ENCODE assay signal across 17 cellular contexts in genomic region chr17:41914358-41914766, GRCh38. TPM values are rescaled to one million over a fixed set of nuclear protein-coding genes. Genes with fewer than 3 reads are reported as not detected.
DNase-seq lines count a peak whose midpoint lies in the region; ATAC-seq and TF ChIP-seq lines count a peak whose summit lies in the region.
"Had no signal": no experiment of that assay in that cellular context is flagged by ENCODE, and none has a peak within 500 bp of the region (broad histone marks: within the 10 kb centered on the region; RNA-seq: fewer than 3 reads in every experiment).

No MANE protein-coding gene starts in this region.

- no peak overlapping the region for H4K91ac ChIP-seq in H9 (ENCODE audit: insufficient read length, low read depth, low read length)

- no peak overlapping the region for H2BK12ac ChIP-seq in H9 (ENCODE audit: insufficient read length, low read depth, low read length)

- H4K8ac ChIP-seq in H9 (replicated peaks; ENCODE audit: insufficient read length, low read depth, low read length): no peak overlapping the region

- no peak overlapping the region for H2AFZ ChIP-seq in H9 (ENCODE audit: low read length)

- H3K56ac ChIP-seq in H9 (ENCODE audit: insufficient read length, low read depth, low read length): no peak overlapping the region

- H3K79me1 ChIP-seq in H9 (ENCODE audit: insufficient read depth, low read depth, low read length, poor library complexity, severe bottlenecking): peaks cover 13% of the 10 kb centered on the region

- peaks cover 47 to 59% (median 53%) of the 10 kb centered on the region in 3 experiments; a peak in 6 of 7 replicates for H3K36me3 Mint-ChIP-seq in H9 (ENCODE audit: insufficient read depth in 1 of 3, low read depth in 3 of 3)

- TF ChIP-seq CTCF in H9 (conservative IDR thresholded peaks at IDR 0.05) (no peak), astrocyte of the spinal cord (IDR thresholded peaks at IDR 0.05; ENCODE audit: low read depth, low read length) (no peak), lower lobe of right lung (IDR thresholded peaks at IDR 0.05) (no peak)

- no peak overlapping the region for H2BK120ac ChIP-seq in H9 (ENCODE audit: low read depth, low read length, poor library complexity, severe bottlenecking)

- in situ Hi-C loops in astrocyte of the spinal cord (cut with HindIII; ENCODE audit: low sequenced_read_pairs): no loop called here

- H3K27me3 ChIP-seq in H9 (ENCODE audit: insufficient read depth, low read length) (no peaks in the 10 kb centered on the region), skeletal muscle satellite cell (ENCODE audit: control insufficient read depth, insufficient read depth, low read length) (no peaks in the 10 kb centered on the region), lower lobe of right lung (ENCODE audit: low read depth) (no peaks in the 10 kb centered on the region)
- H3K27me3 ChIP-seq: dorsolateral prefrontal cortex, gastrocnemius medialis, upper lobe of right lung had no signal

- H3K9me3 Mint-ChIP-seq in H9: no peaks in the 10 kb centered on the region
- H3K9me3 Mint-ChIP-seq: activated T-cell treated with anti-CD3 and anti-CD28 coated beads, Interleukin-2, amount 50 U/mL, for 72 hours had no signal

- no peak overlapping the region for H3K23ac ChIP-seq in H9 (ENCODE audit: insufficient read length, low read depth, low read length)

- no peak overlapping the region for H2BK15ac ChIP-seq in H9 (ENCODE audit: low read depth, low read length)

- no peak overlapping the region for H3K14ac ChIP-seq in H9 (ENCODE audit: insufficient read depth, low read length)

- H3K36me3 ChIP-seq in skeletal muscle satellite cell (ENCODE audit: insufficient read depth, low read length): peaks cover 44% of the 10 kb centered on the region
- H3K36me3 ChIP-seq in lower lobe of right lung: peaks cover 44% of the 10 kb centered on the region

- H3K9me3 ChIP-seq in H9 (ENCODE audit: control insufficient read depth, low read depth, low read length): no peaks in the 10 kb centered on the region
- H3K9me3 ChIP-seq in skeletal muscle satellite cell (replicated peaks; ENCODE audit: low read length): no peaks in the 10 kb centered on the region
- no peaks in the 10 kb centered on the region for H3K9me3 ChIP-seq in lower lobe of right lung
- H3K9me3 ChIP-seq: gastrocnemius medialis, upper lobe of right lung had no signal

- no peak overlapping the region for H3K4me3 ChIP-seq in astrocyte of the spinal cord (ENCODE audit: low read depth, low read length)
- H3K4me3 ChIP-seq in skeletal muscle satellite cell (ENCODE audit: low read length): no peak overlapping the region
- no peak overlapping the region for H3K4me3 ChIP-seq in lower lobe of right lung
- H3K4me3 ChIP-seq: dorsolateral prefrontal cortex, gastrocnemius medialis, upper lobe of right lung had no signal

- intact Hi-C loops in left cardiac atrium (cut with DNase I) (no loop called here), lower lobe of right lung (cut with DNase I) (no loop called here)

- H3T11ph ChIP-seq in H9 (ENCODE audit: low read length): no peak overlapping the region

- no peak overlapping the region for H3K4ac ChIP-seq in H9 (ENCODE audit: low read depth, low read length)

- peaks cover 53% of the 10 kb centered on the region for H3K79me2 ChIP-seq in H9 (ENCODE audit: insufficient read depth, low read length)

- no peak overlapping the region for H2AK5ac ChIP-seq in H9 (ENCODE audit: insufficient read length, low read length)

- H3K4me1 Mint-ChIP-seq in H9: peaks cover 34 to 41% of the 10 kb centered on the region in 2 experiments

- peak overlapping the region; percentile 37 to 89 (median 42); a peak in 5 of 7 replicates for H3K27ac Mint-ChIP-seq in H9
- H3K27ac Mint-ChIP-seq: activated T-cell treated with anti-CD3 and anti-CD28 coated beads, Interleukin-2, amount 50 U/mL, for 72 hours had no signal

- H4K5ac ChIP-seq in H9 (ENCODE audit: insufficient read length, low read depth, low read length): no peak overlapping the region

- H3K4me2 ChIP-seq in H9 (ENCODE audit: insufficient read depth, insufficient read length, low read length) (no peak overlapping the region), skeletal muscle satellite cell (ENCODE audit: low read length) (peak overlapping the region; percentile 35)

- no peak overlapping the region for H3K4me3 Mint-ChIP-seq in H9
- H3K4me3 Mint-ChIP-seq: activated T-cell treated with anti-CD3 and anti-CD28 coated beads, Interleukin-2, amount 50 U/mL, for 72 hours had no signal

- H3K9ac ChIP-seq in H9 (ENCODE audit: extremely low read depth, insufficient read length, low read length) (no peak overlapping the region), skeletal muscle satellite cell (ENCODE audit: low read depth, low read length) (no peak overlapping the region)

- no peak overlapping the region for H2BK20ac ChIP-seq in H9 (ENCODE audit: low read depth, low read length, poor library complexity, severe bottlenecking)

- H3K18ac ChIP-seq in H9 (ENCODE audit: insufficient read length, low read depth, low read length): no peak overlapping the region

- H3K27me3 Mint-ChIP-seq in H9 (ENCODE audit: low read depth): no peaks in the 10 kb centered on the region

- WGBS in H9 (ENCODE audit: extremely low coverage, insufficient read length, low lambda C conversion rate): no CpG with 5 or more reads among the region's 6 CpGs

- H3K27ac ChIP-seq in H9 (ENCODE audit: insufficient read length, low read depth, low read length) (no peak overlapping the region), lower lobe of right lung (no peak overlapping the region)
- H3K27ac ChIP-seq: dorsolateral prefrontal cortex, gastrocnemius medialis, upper lobe of right lung had no signal

- H3K23me2 ChIP-seq in H9 (ENCODE audit: insufficient read length, low read depth, low read length, poor library complexity, severe bottlenecking): peaks cover 6% of the 10 kb centered on the region

- ATAC-seq in left cardiac atrium: no peak
- ATAC-seq in lower lobe of right lung: no peak
- ATAC-seq: activated T-cell treated with anti-CD3 and anti-CD28 coated beads, Interleukin-2, amount 50 U/mL, for 72 hours; gastrocnemius medialis; upper lobe of right lung had no signal

- no peak overlapping the region for H2BK5ac ChIP-seq in H9 (ENCODE audit: insufficient read length, low read length)

- H3K4me1 ChIP-seq in H9 (ENCODE audit: insufficient read depth, low read length): no peaks in the 10 kb centered on the region; the same call in 1 of the 2 replicates
- H3K4me1 ChIP-seq in skeletal muscle satellite cell (ENCODE audit: control insufficient read depth, insufficient read depth, low read length): peaks cover 67% of the 10 kb centered on the region
- peaks cover 34% of the 10 kb centered on the region for H3K4me1 ChIP-seq in lower lobe of right lung

- peaks cover 11% of the 10 kb centered on the region for H4K20me1 ChIP-seq in H9 (ENCODE audit: control insufficient read depth, insufficient read depth, insufficient read length)

- no peak for DNase-seq in H9
- DNase-seq in astrocyte of the spinal cord (ENCODE audit: low read depth, low spot score): peak; percentile 30
- DNase-seq in left kidney (ENCODE audit: low read depth, low spot score): peak; percentile 39
- no peak for DNase-seq in GM19240 (ENCODE audit: insufficient read length, low spot score)
- no peak for DNase-seq in left cardiac atrium
- DNase-seq in lower lobe of right lung: no peak
- DNase-seq in OCI-M1 (lab: John Stamatoyannopoulos, UW): no peak
- DNase-seq: activated CD4-positive, alpha-beta T cell treated with anti-CD3 and anti-CD28 coated beads, Interleukin-2, amount 50 U/mL, for 1 hour; activated T-cell treated with anti-CD3 and anti-CD28 coated beads, Interleukin-2, amount 50 U/mL, for 72 hours; aorta; dorsolateral prefrontal cortex; gastrocnemius medialis; NCI-H187 treated with DMSO at 0.1 percent for 48 hours; stimulated activated CD4-positive, alpha-beta T cell treated with anti-CD3 and anti-CD28 coated beads, Interleukin-2, amount 100 ng/mL, for 24 hours; stimulated activated CD8-positive, alpha-beta memory T cell treated with anti-CD3 and anti-CD28 coated beads, Interleukin-4, amount 100 ng/mL, for 48 hours; upper lobe of right lung had no signal

RNA-seq across cellular contexts. Expression of gene ACLY, which starts 4.4 kb away (rescaled TPM):
- total RNA-seq in H9 (2021) (279 and 289 TPM in 2 replicates), left cardiac atrium (10 to 100 TPM; 58.7 to 72.2 TPM), lower lobe of right lung (105 TPM)
- 289 and 299 TPM in 2 replicates for total RNA-seq in skeletal muscle satellite cell (2012; rRNA removed)

RNA-seq across cellular contexts. Expression of gene ODAD4, which starts 16.1 kb away (rescaled TPM):
- total RNA-seq in H9 (2021) (1.3 and 2.1 TPM in 2 replicates), left cardiac atrium (1 to 10 TPM; 1.0 to 1.3 TPM), lower lobe of right lung (5.4 TPM)
- total RNA-seq in skeletal muscle satellite cell (2012; rRNA removed): 0.25 and 0.66 TPM in 2 replicates

RNA-seq across cellular contexts. Expression of gene KLHL11, which starts 49.1 kb away (rescaled TPM):
- 16.8 and 17.0 TPM in 2 replicates for total RNA-seq in H9 (2021)
- total RNA-seq in skeletal muscle satellite cell (2012; rRNA removed): 22.1 and 23.6 TPM in 2 replicates
- total RNA-seq in left cardiac atrium: 1 to 10 TPM; 4.7 to 6.1 TPM
- total RNA-seq in lower lobe of right lung: 12.3 TPM

RNA-seq across cellular contexts. Expression of gene CNP, which starts 52.2 kb away (rescaled TPM):
- total RNA-seq in H9 (2021): 78.5 and 79.7 TPM in 2 replicates
- total RNA-seq in skeletal muscle satellite cell (2012; rRNA removed): 32.8 and 33.2 TPM in 2 replicates
- total RNA-seq in left cardiac atrium: 10 to 100 TPM; 40.3 to 43.7 TPM
- total RNA-seq in lower lobe of right lung: 46.3 TPM

Comparison
In these comparisons a context has a peak if more than half of its experiments do, and no peak if none do; other contexts are left out.
1. DNase-seq: peak in astrocyte of the spinal cord (single experiment) and left kidney (single experiment); none in H9 (single experiment), GM19240 (single experiment), left cardiac atrium (single experiment), lower lobe of right lung (single experiment) and OCI-M1 (single experiment).